ENCODE assay signal across 35 cellular contexts in genomic region chr4:108276690-108277089, GRCh38.
"Had no signal": no experiment of that assay in that cellular context is flagged by ENCODE, and none has a peak within 500 bp of the region (broad histone marks: within the 10 kb centered on the region; RNA-seq: fewer than 3 reads in every experiment).

No MANE protein-coding gene starts in this region.

- H3K4me3 Mint-ChIP-seq: activated CD4-positive, alpha-beta memory T cell treated with anti-CD3 and anti-CD28 coated beads for 36 hours; activated CD4-positive, alpha-beta T cell treated with anti-CD3 and anti-CD28 coated beads for 36 hours; activated CD4-positive, alpha-beta T cell treated with anti-CD3 and anti-CD28 coated beads, Interleukin-2, amount 10 ng/mL, durations not matched to agents 24 days and 14 days; activated CD8-positive, alpha-beta memory T cell treated with anti-CD3 and anti-CD28 coated beads, Interleukin-2, amount 10 ng/mL, durations not matched to agents 7 days and 5 days; activated CD8-positive, alpha-beta T cell treated with anti-CD3 and anti-CD28 coated beads, Interleukin-2, amount 10 ng/mL, durations not matched to agents 7 days and 5 days; activated naive CD4-positive, alpha-beta T cell treated with anti-CD3 and anti-CD28 coated beads for 36 hours; activated naive CD4-positive, alpha-beta T cell treated with anti-CD3 and anti-CD28 coated beads, Interleukin-2, amount 50 U/mL, for 24 hours; activated naive CD8-positive, alpha-beta T cell treated with anti-CD3 and anti-CD28 coated beads, Interleukin-2, amount 10 ng/mL, durations not matched to agents 7 days and 5 days; activated T-helper 1 cell treated with anti-CD3 and anti-CD28 coated beads, Interleukin-12 subunit alpha, Interleukin-12 subunit beta, Interleukin-2, Interleukin-4 antibody, amounts not matched to agents 30 ng/mL and 10 ng/mL and 1 ng/mL, durations not matched to agents 14 hours and 24 hours and 36 hours; central memory CD8-positive, alpha-beta T cell; effector memory CD8-positive, alpha-beta T cell; T-helper 17 cell; T-helper 2 cell treated with Interferon-gamma antibody and Interleukin-4, amounts not matched to agents 5 μg/mL and 100 μg/mL, for 36 hours had no signal

- H3K27ac ChIP-seq: brain microvascular endothelial cell, esophagus muscularis mucosa had no signal

- H3K27me3 Mint-ChIP-seq: activated CD4-positive, alpha-beta memory T cell treated with anti-CD3 and anti-CD28 coated beads for 36 hours; activated CD4-positive, alpha-beta T cell treated with anti-CD3 and anti-CD28 coated beads for 36 hours; activated CD4-positive, alpha-beta T cell treated with anti-CD3 and anti-CD28 coated beads, Interleukin-2, amount 10 ng/mL, durations not matched to agents 24 days and 14 days; activated CD8-positive, alpha-beta memory T cell treated with anti-CD3 and anti-CD28 coated beads, Interleukin-2, amount 10 ng/mL, durations not matched to agents 7 days and 5 days; activated naive CD4-positive, alpha-beta T cell treated with anti-CD3 and anti-CD28 coated beads, Interleukin-2, amount 50 U/mL, for 24 hours; activated naive CD8-positive, alpha-beta T cell treated with anti-CD3 and anti-CD28 coated beads, Interleukin-2, amount 10 ng/mL, durations not matched to agents 7 days and 5 days; central memory CD8-positive, alpha-beta T cell; effector memory CD8-positive, alpha-beta T cell; T-helper 17 cell had no signal

- H3K4me1 ChIP-seq: esophagus muscularis mucosa had no signal

- H3K36me3 Mint-ChIP-seq: activated CD4-positive, alpha-beta memory T cell treated with anti-CD3 and anti-CD28 coated beads for 36 hours had no signal

- H3K9me3 Mint-ChIP-seq: activated CD4-positive, alpha-beta memory T cell treated with anti-CD3 and anti-CD28 coated beads for 36 hours; activated naive CD4-positive, alpha-beta T cell treated with anti-CD3 and anti-CD28 coated beads, Interleukin-2, amount 50 U/mL, for 24 hours; central memory CD8-positive, alpha-beta T cell had no signal

- FAIRE-seq: astrocyte, bronchial epithelial cell, colon, frontal cortex had no signal

- H3K27ac Mint-ChIP-seq: activated CD4-positive, alpha-beta memory T cell treated with anti-CD3 and anti-CD28 coated beads for 36 hours; activated CD4-positive, alpha-beta T cell treated with anti-CD3 and anti-CD28 coated beads for 36 hours; activated CD4-positive, alpha-beta T cell treated with anti-CD3 and anti-CD28 coated beads, Interleukin-2, amount 10 ng/mL, durations not matched to agents 24 days and 14 days; activated CD8-positive, alpha-beta memory T cell treated with anti-CD3 and anti-CD28 coated beads, Interleukin-2, amount 10 ng/mL, durations not matched to agents 7 days and 5 days; activated CD8-positive, alpha-beta T cell treated with anti-CD3 and anti-CD28 coated beads, Interleukin-2, amount 10 ng/mL, durations not matched to agents 7 days and 5 days; activated naive CD4-positive, alpha-beta T cell treated with anti-CD3 and anti-CD28 coated beads for 36 hours; activated naive CD4-positive, alpha-beta T cell treated with anti-CD3 and anti-CD28 coated beads, Interleukin-2, amount 50 U/mL, for 24 hours; activated naive CD8-positive, alpha-beta T cell treated with anti-CD3 and anti-CD28 coated beads, Interleukin-2, amount 10 ng/mL, durations not matched to agents 7 days and 5 days; activated T-helper 1 cell treated with anti-CD3 and anti-CD28 coated beads, Interleukin-12 subunit alpha, Interleukin-12 subunit beta, Interleukin-2, Interleukin-4 antibody, amounts not matched to agents 30 ng/mL and 10 ng/mL and 1 ng/mL, durations not matched to agents 14 hours and 24 hours and 36 hours; activated T-helper 2 cell treated with anti-CD3 and anti-CD28 coated beads, Interferon-gamma antibody, Interleukin-2, Interleukin-4, amounts not matched to agents 10 μg/mL and 5 μg/mL and 100 μg/mL, durations not matched to agents 14 hours and 24 hours and 36 hours; effector memory CD8-positive, alpha-beta T cell; T-helper 17 cell; T-helper 2 cell treated with Interferon-gamma antibody and Interleukin-4, amounts not matched to agents 5 μg/mL and 100 μg/mL, for 36 hours had no signal

- H3K4me3 ChIP-seq: esophagus muscularis mucosa had no signal

- H3K36me3 ChIP-seq: brain microvascular endothelial cell, esophagus muscularis mucosa had no signal

- H3K9me3 ChIP-seq: esophagus muscularis mucosa had no signal

- H3K4me1 Mint-ChIP-seq: activated CD8-positive, alpha-beta memory T cell treated with anti-CD3 and anti-CD28 coated beads, Interleukin-2, amount 10 ng/mL, durations not matched to agents 7 days and 5 days; central memory CD8-positive, alpha-beta T cell had no signal

- DNase-seq: activated CD4-positive, alpha-beta memory T cell treated with anti-CD3 and anti-CD28 coated beads for 36 hours; activated CD4-positive, alpha-beta T cell treated with anti-CD3 and anti-CD28 coated beads for 36 hours; activated CD4-positive, alpha-beta T cell treated with anti-CD3 and anti-CD28 coated beads, Interleukin-2, amount 10 ng/mL, durations not matched to agents 24 days and 14 days; activated CD4-positive, CD25-positive, alpha-beta regulatory T cell; activated CD4-positive, CD25-positive, alpha-beta regulatory T cell treated with anti-CD3 and anti-CD28 coated beads, Interleukin-2, amount 50 U/mL, for 72 hours; activated CD8-positive, alpha-beta memory T cell treated with anti-CD3 and anti-CD28 coated beads, Interleukin-2, amount 10 ng/mL, durations not matched to agents 7 days and 5 days; activated CD8-positive, alpha-beta memory T cell treated with anti-CD3 and anti-CD28 coated beads, Interleukin-2, amount 50 U/mL, for 4 hours; activated CD8-positive, alpha-beta T cell treated with anti-CD3 and anti-CD28 coated beads, Interleukin-2, amount 10 ng/mL, durations not matched to agents 7 days and 5 days; activated effector memory CD4-positive, alpha-beta T cell treated with anti-CD3 and anti-CD28 coated beads, Interleukin-2, amount 50 U/mL, for 16 hours; activated naive CD4-positive, alpha-beta T cell treated with anti-CD3 and anti-CD28 coated beads for 36 hours; activated naive CD8-positive, alpha-beta T cell treated with anti-CD3 and anti-CD28 coated beads, Interleukin-2, amount 10 ng/mL, durations not matched to agents 7 days and 5 days; activated T-cell treated with anti-CD3 and anti-CD28 coated beads, Interleukin-2, amount 50 U/mL, for 1 hour; activated T-cell treated with anti-CD3 and anti-CD28 coated beads, Interleukin-2, amount 50 U/mL, for 48 hours; amniotic stem cell; anterior cingulate cortex; brain microvascular endothelial cell; cortex of kidney; dermis blood vessel endothelial cell; effector CD4-positive, alpha-beta T cell; effector memory CD8-positive, alpha-beta T cell; erythroblast; head of caudate nucleus; T-helper 1 cell; T-helper 17 cell; T1000 had no signal

- H3K27me3 ChIP-seq: brain microvascular endothelial cell, esophagus muscularis mucosa had no signal

- ATAC-seq: activated CD4-positive, alpha-beta T cell treated with anti-CD3 and anti-CD28 coated beads for 36 hours; activated CD8-positive, alpha-beta memory T cell treated with anti-CD3 and anti-CD28 coated beads, Interleukin-2, amount 10 ng/mL, durations not matched to agents 7 days and 5 days; activated CD8-positive, alpha-beta T cell treated with anti-CD3 and anti-CD28 coated beads, Interleukin-2, amount 10 ng/mL, durations not matched to agents 7 days and 5 days; effector memory CD8-positive, alpha-beta T cell; T-helper 17 cell had no signal
